22 cellular contexts compared by ENCODE assay signal in genomic region chr12:32644455-32644854, GRCh38.
"Had no signal": no experiment of that assay in that cellular context is flagged by ENCODE, and none has a peak within 500 bp of the region (broad histone marks: within the 10 kb centered on the region; RNA-seq: fewer than 3 reads in every experiment).

No MANE protein-coding gene starts in this region.

- H3K4me3 Mint-ChIP-seq: activated naive CD8-positive, alpha-beta T cell; memory B cell; natural killer cell; T-helper 17 cell had no signal

- H3K9me3 Mint-ChIP-seq: memory B cell, natural killer cell had no signal

- H3K27ac Mint-ChIP-seq: activated naive CD8-positive, alpha-beta T cell; memory B cell; natural killer cell; T-helper 17 cell had no signal

- DNase-seq: activated CD4-positive, alpha-beta T cell treated with anti-CD3 and anti-CD28 coated beads, Interleukin-2, amount 50 U/mL, for 1 hour; activated CD8-positive, alpha-beta memory T cell treated with anti-CD3 and anti-CD28 coated beads for 24 hours; activated gamma-delta T cell treated with Interleukin-2 at 50 U/mL for 16 hours; anterior cingulate cortex; kidney; left ventricle myocardium inferior; natural killer cell; nucleus accumbens; posterior cingulate gyrus; retina; stimulated activated CD4-positive, alpha-beta T cell treated with anti-CD3 and anti-CD28 coated beads, Interleukin-15, amount 100 ng/mL, for 24 hours; stimulated activated CD4-positive, alpha-beta T cell treated with anti-CD3 and anti-CD28 coated beads, Interleukin-4, amount 100 ng/mL, for 24 hours; stimulated activated naive CD4-positive, alpha-beta T cell; T-helper 17 cell had no signal

- H3K4me2 ChIP-seq: hepatocyte had no signal

- H3K27ac ChIP-seq: epithelial cell of prostate, gastroesophageal sphincter, hepatocyte, left ventricle myocardium inferior, tibial nerve had no signal

- H3K79me2 ChIP-seq: hepatocyte had no signal

- H3K4me1 ChIP-seq: gastroesophageal sphincter, left ventricle myocardium inferior, tibial nerve had no signal

- ATAC-seq: gastroesophageal sphincter, natural killer cell, T-helper 17 cell had no signal

- H3K36me3 Mint-ChIP-seq: activated naive CD8-positive, alpha-beta T cell; memory B cell; natural killer cell had no signal

- H3K4me3 ChIP-seq: gastroesophageal sphincter, hepatocyte, left ventricle myocardium inferior, tibial nerve had no signal

- H3K27me3 Mint-ChIP-seq: activated naive CD8-positive, alpha-beta T cell had no signal

- FAIRE-seq: bronchial epithelial cell, kidney, TTC549 had no signal

- H3K4me1 Mint-ChIP-seq: memory B cell, natural killer cell, T-helper 17 cell had no signal

- H3K27me3 ChIP-seq: gastroesophageal sphincter, hepatocyte, tibial nerve had no signal
